Comparison of ENCODE assay signal across 35 cellular contexts in genomic region chr6:160532315-160532714, GRCh38.
DNase-seq lines count a peak whose midpoint lies in the region; ATAC-seq and TF ChIP-seq lines count a peak whose summit lies in the region.
"Had no signal": no experiment of that assay in that cellular context is flagged by ENCODE, and none has a peak within 500 bp of the region (broad histone marks: within the 10 kb centered on the region; RNA-seq: fewer than 3 reads in every experiment).

No MANE protein-coding gene starts in this region.

- H3K4me1 Mint-ChIP-seq in activated CD4-positive, alpha-beta T cell treated with anti-CD3 and anti-CD28 coated beads, Interleukin-2, amount 10 ng/mL, durations not matched to agents 24 days and 14 days, result no peaks in the 10 kb centered on the region
- H3K4me1 Mint-ChIP-seq: B cell; CD14-positive monocyte; CD4-positive, CD25-positive, alpha-beta regulatory T cell; CD8-positive, alpha-beta memory T cell had no signal

- H3F3A ChIP-seq in smooth muscle cell (ENCODE audit: low read depth), result no peaks in the 10 kb centered on the region

- H2BK120ac ChIP-seq in trophoblast cell (ENCODE audit: insufficient read depth, low read length, poor library complexity), result no peak overlapping the region

- H3K4me1 ChIP-seq in trophoblast cell (ENCODE audit: control insufficient read depth in 1 of 2, insufficient read depth in 2 of 2, low read length in 2 of 2) (no peaks in the 10 kb centered on the region), smooth muscle cell (ENCODE audit: low read depth) (no peaks in the 10 kb centered on the region)
- H3K4me1 ChIP-seq: A549; BE2C; BLaER1; BLaER1 treated with 17β-estradiol and CSF1 and Interleukin-3, amounts not matched to agents 10 nM and 100 nM; Caco-2 had no signal

- peaks cover 40% of the 10 kb centered on the region for H3K27me3 Mint-ChIP-seq in activated CD4-positive, alpha-beta T cell treated with anti-CD3 and anti-CD28 coated beads, Interleukin-2, amount 10 ng/mL, durations not matched to agents 24 days and 14 days

- H2AK5ac ChIP-seq in trophoblast cell (ENCODE audit: low read length), result no peak overlapping the region

- TF ChIP-seq CTCF in smooth muscle cell (IDR thresholded peaks at IDR 0.05; ENCODE audit: borderline replicate concordance, insufficient read depth, poor library complexity, severe bottlenecking), result no peak

- no peak overlapping the region for H3K18ac ChIP-seq in trophoblast cell (ENCODE audit: low read length)

- H2BK5ac ChIP-seq in trophoblast cell (ENCODE audit: low read depth, low read length, poor library complexity), result no peak overlapping the region

- H3K14ac ChIP-seq in trophoblast cell (ENCODE audit: low read length), result no peak overlapping the region

- H2BK12ac ChIP-seq in trophoblast cell (ENCODE audit: low read length), result no peak overlapping the region

- no peak overlapping the region for H3K4me3 ChIP-seq in trophoblast cell (ENCODE audit: low read depth, low read length)
- no peak overlapping the region for H3K4me3 ChIP-seq in smooth muscle cell
- H3K4me3 ChIP-seq: A549; BLaER1; BLaER1 treated with 17β-estradiol and CSF1 and Interleukin-3, amounts not matched to agents 10 nM and 100 nM had no signal

- peaks cover 4% of the 10 kb centered on the region for H3K9me3 Mint-ChIP-seq in activated CD4-positive, alpha-beta T cell treated with anti-CD3 and anti-CD28 coated beads, Interleukin-2, amount 10 ng/mL, durations not matched to agents 24 days and 14 days
- H3K9me3 Mint-ChIP-seq: CD4-positive, alpha-beta T cell had no signal

- H3K27ac ChIP-seq in trophoblast cell (ENCODE audit: low read depth, low read length) (no peak overlapping the region), smooth muscle cell (ENCODE audit: low read depth) (no peak overlapping the region)
- H3K27ac ChIP-seq: 22Rv1; A549; BLaER1; BLaER1 treated with 17β-estradiol and CSF1 and Interleukin-3, amounts not matched to agents 10 nM and 100 nM; C4-2B had no signal

- H3K4ac ChIP-seq in trophoblast cell (ENCODE audit: low read depth, low read length), result no peak overlapping the region

- no peak overlapping the region for H4K8ac ChIP-seq in trophoblast cell (ENCODE audit: low read depth, low read length)

- intact Hi-C loops in activated CD4-positive, alpha-beta T cell treated with anti-CD3 and anti-CD28 coated beads, Interleukin-2, amount 10 ng/mL, durations not matched to agents 24 days and 14 days (cut with micrococcal nuclease), result no loop called here

- no peak overlapping the region for H3K27ac Mint-ChIP-seq in activated CD4-positive, alpha-beta T cell treated with anti-CD3 and anti-CD28 coated beads, Interleukin-2, amount 10 ng/mL, durations not matched to agents 24 days and 14 days
- H3K27ac Mint-ChIP-seq: B cell; CD14-positive monocyte; CD4-positive, alpha-beta memory T cell; CD4-positive, alpha-beta T cell; CD4-positive, CD25-positive, alpha-beta regulatory T cell; CD8-positive, alpha-beta memory T cell; CD8-positive, alpha-beta T cell had no signal

- H3K27me3 ChIP-seq in trophoblast cell (ENCODE audit: insufficient read depth, low read length) (no peaks in the 10 kb centered on the region), smooth muscle cell (ENCODE audit: low read depth) (no peaks in the 10 kb centered on the region)
- H3K27me3 ChIP-seq: BE2C; BLaER1; BLaER1 treated with 17β-estradiol and CSF1 and Interleukin-3, amounts not matched to agents 10 nM and 100 nM had no signal

- no peak overlapping the region for H3K4me3 Mint-ChIP-seq in activated CD4-positive, alpha-beta T cell treated with anti-CD3 and anti-CD28 coated beads, Interleukin-2, amount 10 ng/mL, durations not matched to agents 24 days and 14 days
- H3K4me3 Mint-ChIP-seq: B cell; CD14-positive monocyte; CD4-positive, alpha-beta memory T cell; CD4-positive, alpha-beta T cell; CD4-positive, CD25-positive, alpha-beta regulatory T cell; CD8-positive, alpha-beta memory T cell; CD8-positive, alpha-beta T cell had no signal

- DNase-seq in activated CD4-positive, alpha-beta T cell treated with anti-CD3 and anti-CD28 coated beads, Interleukin-2, amount 10 ng/mL, durations not matched to agents 24 days and 14 days, result peak; percentile 46
- DNase-seq in activated CD4-positive, alpha-beta T cell treated with anti-CD3 and anti-CD28 coated beads for 1 hour, result no peak
- DNase-seq in left lobe of liver (ENCODE audit: low spot score), result no peak
- no peak for DNase-seq in trophoblast cell
- DNase-seq in smooth muscle cell (lab: John Stamatoyannopoulos, UW; ENCODE audit: unreplicated experiment), result no peak
- no peak for DNase-seq in NCI-H446 (lab: John Stamatoyannopoulos, UW)
- DNase-seq in superior temporal gyrus (ENCODE audit: extremely low spot score), result no peak
- DNase-seq: 8988T; ACHN; AML-193; BE2C; C1 segment of cervical spinal cord; Caco-2; Calu3; CD4-positive, alpha-beta memory T cell; CD4-positive, alpha-beta T cell; CD4-positive, CD25-positive, alpha-beta regulatory T cell; CD8-positive, alpha-beta memory T cell; CD8-positive, alpha-beta T cell; COR-L47; DMS 273 treated with DMSO at 0.1 percent for 48 hours; DMS153; DMS53; DMS79; DMS79 treated with DMSO at 0.1 percent for 48 hours; DND-41; EL had no signal

- WGBS in trophoblast cell (ENCODE audit: extremely low coverage, insufficient coverage, insufficient read length), result no CpG with 5 or more reads among the region's 4 CpGs
- WGBS in smooth muscle cell (ENCODE audit: low lambda C conversion rate), result 84% methylated on average over 4 of the region's 4 CpGs

- H2AFZ ChIP-seq in trophoblast cell (ENCODE audit: insufficient read depth, low read length, poor library complexity), result no peak overlapping the region
- H2AFZ ChIP-seq in smooth muscle cell (ENCODE audit: low read depth), result peak overlapping the region; percentile 27

- no peaks in the 10 kb centered on the region for H3K36me3 Mint-ChIP-seq in activated CD4-positive, alpha-beta T cell treated with anti-CD3 and anti-CD28 coated beads, Interleukin-2, amount 10 ng/mL, durations not matched to agents 24 days and 14 days (ENCODE audit: low read depth)
- H3K36me3 Mint-ChIP-seq: CD14-positive monocyte; CD4-positive, alpha-beta memory T cell; CD8-positive, alpha-beta T cell had no signal

- H4K91ac ChIP-seq in trophoblast cell (ENCODE audit: low read depth, low read length), result no peak overlapping the region

- H3K9me3 ChIP-seq in trophoblast cell (ENCODE audit: insufficient read depth, low read depth, low read length) (peaks cover 4% of the 10 kb centered on the region), smooth muscle cell (replicated peaks; ENCODE audit: low read depth) (no peaks in the 10 kb centered on the region)
- H3K9me3 ChIP-seq: BE2C had no signal

- no peaks in the 10 kb centered on the region for H4K20me1 ChIP-seq in smooth muscle cell (ENCODE audit: low read depth)
- H4K20me1 ChIP-seq: BLaER1; BLaER1 treated with 17β-estradiol and CSF1 and Interleukin-3, amounts not matched to agents 10 nM and 100 nM had no signal

- no peaks in the 10 kb centered on the region for H3K79me1 ChIP-seq in trophoblast cell (ENCODE audit: low read length)

- no peak overlapping the region for H4K12ac ChIP-seq in trophoblast cell (ENCODE audit: low read depth, low read length)

- no peak overlapping the region for H3K4me2 ChIP-seq in trophoblast cell (ENCODE audit: low read length)
- no peak overlapping the region for H3K4me2 ChIP-seq in smooth muscle cell
- H3K4me2 ChIP-seq: A549; BLaER1; BLaER1 treated with 17β-estradiol and CSF1 and Interleukin-3, amounts not matched to agents 10 nM and 100 nM had no signal

- no peaks in the 10 kb centered on the region for H3K36me3 ChIP-seq in trophoblast cell (ENCODE audit: control insufficient read depth in 1 of 2, insufficient read depth in 2 of 2, low read length in 2 of 2)
- H3K36me3 ChIP-seq in smooth muscle cell (ENCODE audit: low read depth), result no peaks in the 10 kb centered on the region
- H3K36me3 ChIP-seq: BE2C; BLaER1; BLaER1 treated with 17β-estradiol and CSF1 and Interleukin-3, amounts not matched to agents 10 nM and 100 nM had no signal

- H3K79me2 ChIP-seq in trophoblast cell (ENCODE audit: control insufficient read depth, insufficient read depth, low read length, poor library complexity), result no peaks in the 10 kb centered on the region
- H3K79me2 ChIP-seq in smooth muscle cell (ENCODE audit: low read depth), result no peaks in the 10 kb centered on the region

- ATAC-seq in left lobe of liver (peak; percentile 68), HG02588 (IDR thresholded peaks at IDR 0.05; ENCODE audit: unreplicated experiment) (no peak)
- ATAC-seq: A549; CD8-positive, alpha-beta T cell had no signal

- H3K23ac ChIP-seq in trophoblast cell (ENCODE audit: low read length), result peak overlapping the region; percentile 34

- no peak overlapping the region for H3K9ac ChIP-seq in trophoblast cell (ENCODE audit: low read length)
- no peak overlapping the region for H3K9ac ChIP-seq in smooth muscle cell (ENCODE audit: low read depth)
- H3K9ac ChIP-seq: BLaER1; BLaER1 treated with 17β-estradiol and CSF1 and Interleukin-3, amounts not matched to agents 10 nM and 100 nM had no signal
